ENCODE assay signal across 2 cellular contexts in the genomic region with DNA sequence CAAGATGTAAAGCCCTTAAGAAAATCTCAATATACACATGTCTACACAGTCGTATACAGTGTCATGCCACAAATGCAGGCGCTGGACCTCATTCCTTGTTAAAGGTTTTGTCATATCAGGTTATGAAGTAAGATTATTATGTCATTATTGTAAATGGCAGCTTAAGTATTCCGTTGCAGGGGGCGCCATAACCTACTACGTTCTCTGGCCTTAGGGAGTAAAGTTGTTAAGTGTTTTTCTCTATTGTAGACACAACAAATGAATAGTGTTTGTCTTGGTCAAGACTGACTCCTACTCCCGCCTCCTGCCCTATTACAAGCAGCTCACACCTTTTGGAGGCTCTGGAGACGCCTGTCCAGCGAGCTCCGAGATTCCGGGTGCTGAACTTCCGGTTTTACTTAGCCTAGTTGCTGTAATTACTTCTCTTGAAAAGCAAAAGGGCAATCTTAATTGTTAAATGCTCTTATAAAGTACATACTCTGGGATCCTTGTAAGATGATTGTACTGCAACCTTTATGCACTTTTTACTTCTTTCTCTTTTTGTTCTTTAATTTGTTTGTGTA.
A peak's percentile ranks its signal among the peaks of the same experiment; 100 is the strongest.
TF ChIP-seq lines count a peak whose summit lies in the region.

No MANE protein-coding gene starts in this region.

TF ChIP-seq in HEK293T, 16 proteins besides CTCF, POLR2A, EP300 and RAD21:
- no peak for TF ChIP-seq ARNT (IDR thresholded peaks at IDR 0.05)
- TF ChIP-seq, protein P1, sequence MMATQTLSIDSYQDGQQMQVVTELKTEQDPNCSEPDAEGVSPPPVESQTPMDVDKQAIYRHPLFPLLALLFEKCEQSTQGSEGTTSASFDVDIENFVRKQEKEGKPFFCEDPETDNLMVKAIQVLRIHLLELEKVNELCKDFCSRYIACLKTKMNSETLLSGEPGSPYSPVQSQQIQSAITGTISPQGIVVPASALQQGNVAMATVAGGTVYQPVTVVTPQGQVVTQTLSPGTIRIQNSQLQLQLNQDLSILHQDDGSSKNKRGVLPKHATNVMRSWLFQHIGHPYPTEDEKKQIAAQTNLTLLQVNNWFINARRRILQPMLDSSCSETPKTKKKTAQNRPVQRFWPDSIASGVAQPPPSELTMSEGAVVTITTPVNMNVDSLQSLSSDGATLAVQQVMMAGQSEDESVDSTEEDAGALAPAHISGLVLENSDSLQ (IDR thresholded peaks at IDR 0.05): peak; percentile 65
- no peak for TF ChIP-seq SP1 (IDR thresholded peaks at IDR 0.05)
- no peak for TF ChIP-seq FOXK2 (IDR thresholded peaks at IDR 0.05)
- no peak for TF ChIP-seq HDGF (IDR thresholded peaks at IDR 0.05; ENCODE audit: borderline replicate concordance)

TF ChIP-seq in K562, 482 proteins besides CTCF, POLR2A, EP300 and RAD21 (continues in another document):
- TF ChIP-seq SMAD4 (CRISPR knock-in tag; conservative IDR thresholded peaks at IDR 0.05) (peak; percentile 94), CREB1 (IDR thresholded peaks at IDR 0.05) (peak; percentile 82), CREB1 (CRISPR knock-in tag; IDR thresholded peaks at IDR 0.05) (peak; percentile 72), GABPB1 (CRISPR knock-in tag; IDR thresholded peaks at IDR 0.05) (peak; percentile 76), PTBP1 (IDR thresholded peaks at IDR 0.05; ENCODE audit: low read depth, low read length) (no peak), ARID1B (IDR thresholded peaks at IDR 0.05) (peak; percentile 28; the same call in 1 of the 2 replicates), ZSCAN29 (IDR thresholded peaks at IDR 0.05) (peak; percentile 93), ZNF507 (tag; conservative IDR thresholded peaks at IDR 0.05) (no peak), MTA1 (IDR thresholded peaks at IDR 0.05; ENCODE audit: borderline replicate concordance) (0 out of 2 replicates have a peak, but pooled peaks have one; percentile 44), NCOR1 (IDR thresholded peaks at IDR 0.05) (peak; percentile 49), BRD9 (IDR thresholded peaks at IDR 0.05; ENCODE audit: low read depth, partially characterized antibody) (peak; percentile 50), HDAC2 (IDR thresholded peaks at IDR 0.05) (peak; percentile 53; the same call in 1 of the 2 replicates), RHOXF2B (CRISPR knock-in tag; conservative IDR thresholded peaks at IDR 0.05) (no peak), MBD2 (IDR thresholded peaks at IDR 0.05; ENCODE audit: borderline replicate concordance, low read depth) (no peak), HDAC3 (IDR thresholded peaks at IDR 0.05; ENCODE audit: borderline replicate concordance, partially characterized antibody) (peak; percentile 34), SUPT5H (IDR thresholded peaks at IDR 0.05) (peak; percentile 16; the same call in 1 of the 2 replicates), PHF20 (IDR thresholded peaks at IDR 0.05; ENCODE audit: partially characterized antibody) (no peak), U2AF1 (optimal IDR thresholded peaks at IDR 0.05; ENCODE audit: low read depth, low read length) (no peak), TFAM (CRISPR knock-in tag; conservative IDR thresholded peaks at IDR 0.05) (no peak), FOXK2 (conservative IDR thresholded peaks at IDR 0.05 in 1 of 2, IDR thresholded peaks at IDR 0.05 in 1 of 2; ENCODE audit: low read depth in 2 of 2) (peak; percentile 49 to 59; a peak in 2 of 4 replicates), ZFX (CRISPR knock-in tag; IDR thresholded peaks at IDR 0.05) (no peak), COPS2 (conservative IDR thresholded peaks at IDR 0.05) (no peak), FOXM1 (IDR thresholded peaks at IDR 0.05; ENCODE audit: low read depth) (no peak), FOXM1 (CRISPR knock-in tag; IDR thresholded peaks at IDR 0.05; ENCODE audit: low read depth) (no peak), L3MBTL2 (IDR thresholded peaks at IDR 0.05) (peak; percentile 69), ZNF212 (CRISPR knock-in tag; IDR thresholded peaks at IDR 0.05) (0 out of 2 replicates have a peak, but pooled peaks have one; percentile 18), TARDBP (IDR thresholded peaks at IDR 0.05) (no peak), MYC (IDR thresholded peaks at IDR 0.05; ENCODE audit: low read depth, low read length) (peak; percentile 0; the same call in 1 of the 2 replicates), MYC (CRISPR knock-in tag; IDR thresholded peaks at IDR 0.05; ENCODE audit: borderline replicate concordance, low read depth) (no peak), SOX6 (IDR thresholded peaks at IDR 0.05) (peak; percentile 59; the same call in 1 of the 2 replicates), ZNF354B (CRISPR knock-in tag; IDR thresholded peaks at IDR 0.05) (no peak), TAF9B (IDR thresholded peaks at IDR 0.05; ENCODE audit: partially characterized antibody) (peak; percentile 8), TCFL5 (CRISPR knock-in tag; conservative IDR thresholded peaks at IDR 0.05) (no peak), CREM (IDR thresholded peaks at IDR 0.05; ENCODE audit: low read depth) (peak; percentile 79), FOXJ3 (CRISPR knock-in tag; IDR thresholded peaks at IDR 0.05) (no peak), ETV1 (tag; conservative IDR thresholded peaks at IDR 0.05; ENCODE audit: low read depth) (peak; percentile 63), RBBP5 (IDR thresholded peaks at IDR 0.05; ENCODE audit: borderline replicate concordance, insufficient read depth, low read length, poor library complexity, severe bottlenecking) (no peak), ZNF174 (CRISPR knock-in tag; IDR thresholded peaks at IDR 0.05) (no peak), CBX2 (IDR thresholded peaks at IDR 0.05; ENCODE audit: insufficient read depth, low read length, poor library complexity, severe bottlenecking) (no peak)
- TF ChIP-seq, protein P2, sequence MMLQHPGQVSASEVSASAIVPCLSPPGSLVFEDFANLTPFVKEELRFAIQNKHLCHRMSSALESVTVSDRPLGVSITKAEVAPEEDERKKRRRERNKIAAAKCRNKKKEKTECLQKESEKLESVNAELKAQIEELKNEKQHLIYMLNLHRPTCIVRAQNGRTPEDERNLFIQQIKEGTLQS (IDR thresholded peaks at IDR 0.05): peak; percentile 53; the same call in 1 of the 2 replicates
- TF ChIP-seq, protein P2 (CRISPR knock-in tag; conservative IDR thresholded peaks at IDR 0.05): no peak
- TF ChIP-seq, protein P3, sequence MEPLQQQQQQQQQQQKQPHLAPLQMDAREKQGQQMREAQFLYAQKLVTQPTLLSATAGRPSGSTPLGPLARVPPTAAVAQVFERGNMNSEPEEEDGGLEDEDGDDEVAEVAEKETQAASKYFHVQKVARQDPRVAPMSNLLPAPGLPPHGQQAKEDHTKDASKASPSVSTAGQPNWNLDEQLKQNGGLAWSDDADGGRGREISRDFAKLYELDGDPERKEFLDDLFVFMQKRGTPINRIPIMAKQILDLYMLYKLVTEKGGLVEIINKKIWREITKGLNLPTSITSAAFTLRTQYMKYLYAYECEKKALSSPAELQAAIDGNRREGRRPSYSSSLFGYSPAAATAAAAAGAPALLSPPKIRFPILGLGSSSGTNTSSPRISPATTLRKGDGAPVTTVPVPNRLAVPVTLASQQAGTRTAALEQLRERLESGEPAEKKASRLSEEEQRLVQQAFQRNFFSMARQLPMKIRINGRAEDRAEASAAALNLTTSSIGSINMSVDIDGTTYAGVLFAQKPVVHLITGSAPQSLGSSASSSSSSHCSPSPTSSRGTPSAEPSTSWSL (CRISPR knock-in tag; IDR thresholded peaks at IDR 0.05; ENCODE audit: borderline replicate concordance): no peak
- TF ChIP-seq, protein P4, sequence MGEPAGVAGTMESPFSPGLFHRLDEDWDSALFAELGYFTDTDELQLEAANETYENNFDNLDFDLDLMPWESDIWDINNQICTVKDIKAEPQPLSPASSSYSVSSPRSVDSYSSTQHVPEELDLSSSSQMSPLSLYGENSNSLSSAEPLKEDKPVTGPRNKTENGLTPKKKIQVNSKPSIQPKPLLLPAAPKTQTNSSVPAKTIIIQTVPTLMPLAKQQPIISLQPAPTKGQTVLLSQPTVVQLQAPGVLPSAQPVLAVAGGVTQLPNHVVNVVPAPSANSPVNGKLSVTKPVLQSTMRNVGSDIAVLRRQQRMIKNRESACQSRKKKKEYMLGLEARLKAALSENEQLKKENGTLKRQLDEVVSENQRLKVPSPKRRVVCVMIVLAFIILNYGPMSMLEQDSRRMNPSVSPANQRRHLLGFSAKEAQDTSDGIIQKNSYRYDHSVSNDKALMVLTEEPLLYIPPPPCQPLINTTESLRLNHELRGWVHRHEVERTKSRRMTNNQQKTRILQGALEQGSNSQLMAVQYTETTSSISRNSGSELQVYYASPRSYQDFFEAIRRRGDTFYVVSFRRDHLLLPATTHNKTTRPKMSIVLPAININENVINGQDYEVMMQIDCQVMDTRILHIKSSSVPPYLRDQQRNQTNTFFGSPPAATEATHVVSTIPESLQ (CRISPR knock-in tag; IDR thresholded peaks at IDR 0.05): no peak
- TF ChIP-seq, protein P5, sequence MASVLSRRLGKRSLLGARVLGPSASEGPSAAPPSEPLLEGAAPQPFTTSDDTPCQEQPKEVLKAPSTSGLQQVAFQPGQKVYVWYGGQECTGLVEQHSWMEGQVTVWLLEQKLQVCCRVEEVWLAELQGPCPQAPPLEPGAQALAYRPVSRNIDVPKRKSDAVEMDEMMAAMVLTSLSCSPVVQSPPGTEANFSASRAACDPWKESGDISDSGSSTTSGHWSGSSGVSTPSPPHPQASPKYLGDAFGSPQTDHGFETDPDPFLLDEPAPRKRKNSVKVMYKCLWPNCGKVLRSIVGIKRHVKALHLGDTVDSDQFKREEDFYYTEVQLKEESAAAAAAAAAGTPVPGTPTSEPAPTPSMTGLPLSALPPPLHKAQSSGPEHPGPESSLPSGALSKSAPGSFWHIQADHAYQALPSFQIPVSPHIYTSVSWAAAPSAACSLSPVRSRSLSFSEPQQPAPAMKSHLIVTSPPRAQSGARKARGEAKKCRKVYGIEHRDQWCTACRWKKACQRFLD (CRISPR knock-in tag; IDR thresholded peaks at IDR 0.05): peak; percentile 15; the same call in 1 of the 2 replicates
- TF ChIP-seq, protein P6, sequence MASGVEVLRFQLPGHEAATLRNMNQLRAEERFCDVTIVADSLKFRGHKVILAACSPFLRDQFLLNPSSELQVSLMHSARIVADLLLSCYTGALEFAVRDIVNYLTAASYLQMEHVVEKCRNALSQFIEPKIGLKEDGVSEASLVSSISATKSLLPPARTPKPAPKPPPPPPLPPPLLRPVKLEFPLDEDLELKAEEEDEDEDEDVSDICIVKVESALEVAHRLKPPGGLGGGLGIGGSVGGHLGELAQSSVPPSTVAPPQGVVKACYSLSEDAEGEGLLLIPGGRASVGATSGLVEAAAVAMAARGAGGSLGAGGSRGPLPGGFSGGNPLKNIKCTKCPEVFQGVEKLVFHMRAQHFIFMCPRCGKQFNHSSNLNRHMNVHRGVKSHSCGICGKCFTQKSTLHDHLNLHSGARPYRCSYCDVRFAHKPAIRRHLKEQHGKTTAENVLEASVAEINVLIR (CRISPR knock-in tag; IDR thresholded peaks at IDR 0.05): no peak
- TF ChIP-seq, protein P7, sequence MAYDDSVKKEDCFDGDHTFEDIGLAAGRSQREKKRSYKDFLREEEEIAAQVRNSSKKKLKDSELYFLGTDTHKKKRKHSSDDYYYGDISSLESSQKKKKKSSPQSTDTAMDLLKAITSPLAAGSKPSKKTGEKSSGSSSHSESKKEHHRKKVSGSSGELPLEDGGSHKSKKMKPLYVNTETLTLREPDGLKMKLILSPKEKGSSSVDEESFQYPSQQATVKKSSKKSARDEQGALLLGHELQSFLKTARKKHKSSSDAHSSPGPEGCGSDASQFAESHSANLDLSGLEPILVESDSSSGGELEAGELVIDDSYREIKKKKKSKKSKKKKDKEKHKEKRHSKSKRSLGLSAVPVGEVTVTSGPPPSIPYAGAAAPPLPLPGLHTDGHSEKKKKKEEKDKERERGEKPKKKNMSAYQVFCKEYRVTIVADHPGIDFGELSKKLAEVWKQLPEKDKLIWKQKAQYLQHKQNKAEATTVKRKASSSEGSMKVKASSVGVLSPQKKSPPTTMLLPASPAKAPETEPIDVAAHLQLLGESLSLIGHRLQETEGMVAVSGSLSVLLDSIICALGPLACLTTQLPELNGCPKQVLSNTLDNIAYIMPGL (CRISPR knock-in tag; IDR thresholded peaks at IDR 0.05): no peak
- TF ChIP-seq, protein P8, sequence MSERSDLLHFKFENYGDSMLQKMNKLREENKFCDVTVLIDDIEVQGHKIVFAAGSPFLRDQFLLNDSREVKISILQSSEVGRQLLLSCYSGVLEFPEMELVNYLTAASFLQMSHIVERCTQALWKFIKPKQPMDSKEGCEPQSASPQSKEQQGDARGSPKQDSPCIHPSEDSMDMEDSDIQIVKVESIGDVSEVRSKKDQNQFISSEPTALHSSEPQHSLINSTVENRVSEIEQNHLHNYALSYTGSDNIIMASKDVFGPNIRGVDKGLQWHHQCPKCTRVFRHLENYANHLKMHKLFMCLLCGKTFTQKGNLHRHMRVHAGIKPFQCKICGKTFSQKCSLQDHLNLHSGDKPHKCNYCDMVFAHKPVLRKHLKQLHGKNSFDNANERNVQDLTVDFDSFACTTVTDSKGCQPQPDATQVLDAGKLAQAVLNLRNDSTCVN (CRISPR knock-in tag; IDR thresholded peaks at IDR 0.05): no peak
- TF ChIP-seq, protein P9, sequence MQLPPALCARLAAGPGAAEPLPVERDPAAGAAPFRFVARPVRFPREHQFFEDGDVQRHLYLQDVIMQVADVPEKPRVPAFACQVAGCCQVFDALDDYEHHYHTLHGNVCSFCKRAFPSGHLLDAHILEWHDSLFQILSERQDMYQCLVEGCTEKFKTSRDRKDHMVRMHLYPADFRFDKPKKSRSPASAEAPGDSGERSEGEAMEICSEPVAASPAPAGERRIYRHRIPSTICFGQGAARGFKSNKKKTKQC (CRISPR knock-in tag; IDR thresholded peaks at IDR 0.05): no peak
- TF ChIP-seq, protein P10, sequence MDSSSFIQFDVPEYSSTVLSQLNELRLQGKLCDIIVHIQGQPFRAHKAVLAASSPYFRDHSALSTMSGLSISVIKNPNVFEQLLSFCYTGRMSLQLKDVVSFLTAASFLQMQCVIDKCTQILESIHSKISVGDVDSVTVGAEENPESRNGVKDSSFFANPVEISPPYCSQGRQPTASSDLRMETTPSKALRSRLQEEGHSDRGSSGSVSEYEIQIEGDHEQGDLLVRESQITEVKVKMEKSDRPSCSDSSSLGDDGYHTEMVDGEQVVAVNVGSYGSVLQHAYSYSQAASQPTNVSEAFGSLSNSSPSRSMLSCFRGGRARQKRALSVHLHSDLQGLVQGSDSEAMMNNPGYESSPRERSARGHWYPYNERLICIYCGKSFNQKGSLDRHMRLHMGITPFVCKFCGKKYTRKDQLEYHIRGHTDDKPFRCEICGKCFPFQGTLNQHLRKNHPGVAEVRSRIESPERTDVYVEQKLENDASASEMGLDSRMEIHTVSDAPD (CRISPR knock-in tag; IDR thresholded peaks at IDR 0.05): no peak
- TF ChIP-seq, protein P11, sequence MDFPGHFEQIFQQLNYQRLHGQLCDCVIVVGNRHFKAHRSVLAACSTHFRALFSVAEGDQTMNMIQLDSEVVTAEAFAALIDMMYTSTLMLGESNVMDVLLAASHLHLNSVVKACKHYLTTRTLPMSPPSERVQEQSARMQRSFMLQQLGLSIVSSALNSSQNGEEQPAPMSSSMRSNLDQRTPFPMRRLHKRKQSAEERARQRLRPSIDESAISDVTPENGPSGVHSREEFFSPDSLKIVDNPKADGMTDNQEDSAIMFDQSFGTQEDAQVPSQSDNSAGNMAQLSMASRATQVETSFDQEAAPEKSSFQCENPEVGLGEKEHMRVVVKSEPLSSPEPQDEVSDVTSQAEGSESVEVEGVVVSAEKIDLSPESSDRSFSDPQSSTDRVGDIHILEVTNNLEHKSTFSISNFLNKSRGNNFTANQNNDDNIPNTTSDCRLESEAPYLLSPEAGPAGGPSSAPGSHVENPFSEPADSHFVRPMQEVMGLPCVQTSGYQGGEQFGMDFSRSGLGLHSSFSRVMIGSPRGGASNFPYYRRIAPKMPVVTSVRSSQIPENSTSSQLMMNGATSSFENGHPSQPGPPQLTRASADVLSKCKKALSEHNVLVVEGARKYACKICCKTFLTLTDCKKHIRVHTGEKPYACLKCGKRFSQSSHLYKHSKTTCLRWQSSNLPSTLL (IDR thresholded peaks at IDR 0.05): no peak
